In the genomic region with DNA sequence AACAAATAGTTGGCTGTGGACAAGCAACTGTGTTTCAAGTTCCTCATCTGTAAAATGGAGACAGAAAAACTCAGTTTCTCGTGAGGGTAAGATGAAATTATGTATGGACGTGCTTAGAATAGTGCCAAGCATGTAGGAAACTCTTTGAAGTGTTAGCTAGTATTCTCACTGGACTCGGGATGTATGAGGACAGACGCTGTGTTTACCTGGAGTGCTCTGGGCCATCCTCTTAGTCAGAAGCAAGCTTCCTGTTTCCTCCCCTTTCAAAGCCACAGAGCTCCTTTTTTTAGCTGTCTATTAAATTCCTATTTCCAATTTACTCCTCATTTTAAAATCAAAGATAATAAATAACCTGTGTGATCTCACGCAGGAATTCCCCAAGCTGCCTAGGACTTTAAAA, we compare ENCODE assay signal across 15 cellular contexts. TPM values are rescaled to one million over a fixed set of nuclear protein-coding genes. Genes with fewer than 3 reads are reported as not detected.
DNase-seq lines count a peak whose midpoint lies in the region; ATAC-seq and TF ChIP-seq lines count a peak whose summit lies in the region.
"Had no signal": no experiment of that assay in that cellular context is flagged by ENCODE, and none has a peak within 500 bp of the region (broad histone marks: within the 10 kb centered on the region; RNA-seq: fewer than 3 reads in every experiment).

No MANE protein-coding gene starts in this region.

- ATAC-seq in CD4-positive, CD25-positive, alpha-beta regulatory T cell (ENCODE audit: low read depth in 2 of 2), result no peak
- ATAC-seq: left lung had no signal

- H3K36me3 ChIP-seq in CD4-positive, CD25-positive, alpha-beta regulatory T cell (ENCODE audit: control insufficient read depth, insufficient read depth, low read length), result peaks cover 8% of the 10 kb centered on the region
- no peaks in the 10 kb centered on the region for H3K36me3 ChIP-seq in breast epithelium
- H3K36me3 ChIP-seq: left lung had no signal

- no peaks in the 10 kb centered on the region for H3K27me3 ChIP-seq in CD4-positive, CD25-positive, alpha-beta regulatory T cell (ENCODE audit: control insufficient read depth, insufficient read depth, low read length)
- H3K27me3 ChIP-seq in breast epithelium, result no peaks in the 10 kb centered on the region
- H3K27me3 ChIP-seq: left lung had no signal

- peaks cover 4% of the 10 kb centered on the region for H3K27me3 Mint-ChIP-seq in CD4-positive, CD25-positive, alpha-beta regulatory T cell

- no peaks in the 10 kb centered on the region for H3K9me3 Mint-ChIP-seq in CD4-positive, CD25-positive, alpha-beta regulatory T cell

- H3K4me1 ChIP-seq in CD4-positive, CD25-positive, alpha-beta regulatory T cell (ENCODE audit: control insufficient read depth, insufficient read depth, low read length, poor library complexity, severe bottlenecking), result peaks cover 52% of the 10 kb centered on the region
- no peaks in the 10 kb centered on the region for H3K4me1 ChIP-seq in breast epithelium

- DNase-seq in A172 (ENCODE audit: low spot score), result peak; percentile 18
- peak in 1 of 3 donors; percentile 60 for DNase-seq in CD4-positive, CD25-positive, alpha-beta regulatory T cell
- peak; percentile 45 for DNase-seq in NB4 (ENCODE audit: low read depth)
- no peak for DNase-seq in breast epithelium (ENCODE audit: low spot score in 2 of 2)
- DNase-seq in pons (ENCODE audit: low spot score), result no peak
- DNase-seq in GM03348 (ENCODE audit: low spot score), result no peak
- no peak for DNase-seq in HuH-7.5 (ENCODE audit: low spot score)
- DNase-seq in SKM-1 (lab: John Stamatoyannopoulos, UW; ENCODE audit: unreplicated experiment), result no peak
- DNase-seq: effector CD8-positive, alpha-beta T cell; hypothalamus; left lung; NCI-H2029 treated with DMSO at 0.1 percent for 48 hours; NCI-H774 had no signal

- TF ChIP-seq CTCF in NB4 (IDR thresholded peaks at IDR 0.05; ENCODE audit: low read depth, low read length), result no peak
- no peak for TF ChIP-seq CTCF in breast epithelium (IDR thresholded peaks at IDR 0.05)

- intact Hi-C loops in breast epithelium (cut with DNase I; ENCODE audit: low total_unique reads), result no loop called here

- peak overlapping the region; percentile 49 for H3K4me3 ChIP-seq in CD4-positive, CD25-positive, alpha-beta regulatory T cell (ENCODE audit: low read depth, low read length)
- H3K4me3 ChIP-seq in NB4 (ENCODE audit: low read depth, low read length) (no peak overlapping the region), breast epithelium (no peak overlapping the region)
- H3K4me3 ChIP-seq: left lung had no signal

- no peak overlapping the region for H3K27ac ChIP-seq in CD4-positive, CD25-positive, alpha-beta regulatory T cell (ENCODE audit: insufficient read depth, low read length, poor library complexity, severe bottlenecking)
- H3K27ac ChIP-seq in breast epithelium, result peak overlapping the region; percentile 55 to 68
- H3K27ac ChIP-seq: HL-60, left lung, RWPE1 had no signal

- H3K4me3 Mint-ChIP-seq in CD4-positive, CD25-positive, alpha-beta regulatory T cell, result peak overlapping the region in 3 of 4 donors; percentile 41 to 68 (median 44)

- H3K4me1 Mint-ChIP-seq in CD4-positive, CD25-positive, alpha-beta regulatory T cell, result peaks cover 16 to 69% (median 35%) of the 10 kb centered on the region in 4 donors

- peak overlapping the region; percentile 40 to 90 (median 82) for H3K27ac Mint-ChIP-seq in CD4-positive, CD25-positive, alpha-beta regulatory T cell

- H3K36me3 Mint-ChIP-seq in CD4-positive, CD25-positive, alpha-beta regulatory T cell, result peaks cover 3% of the 10 kb centered on the region

- no peaks in the 10 kb centered on the region for H3K9me3 ChIP-seq in CD4-positive, CD25-positive, alpha-beta regulatory T cell (ENCODE audit: control insufficient read depth in 2 of 2, low read length in 2 of 2)
- H3K9me3 ChIP-seq in breast epithelium, result no peaks in the 10 kb centered on the region
- H3K9me3 ChIP-seq: left lung had no signal

- TF ChIP-seq POLR2A in NB4 (IDR thresholded peaks at IDR 0.05; ENCODE audit: extremely low read depth, insufficient read length) (no peak), breast epithelium (IDR thresholded peaks at IDR 0.05) (no peak)

RNA-seq across cellular contexts. Expression of a gene that starts 23.8 kb away (rescaled TPM):
- 1.8 and 8.3 TPM in 2 replicates for total RNA-seq in A172 (2014; rRNA removed; shearing (Covaris generic))
- total RNA-seq in CD4-positive, CD25-positive, alpha-beta regulatory T cell, result 214 TPM
- 10 to 100 TPM; 53.9 to 70.2 (median 59.2) TPM for polyA plus RNA-seq in CD4-positive, CD25-positive, alpha-beta regulatory T cell
- 10 to 100 TPM; 31.7 to 70.2 (median 44.6) TPM for total RNA-seq in breast epithelium

Comparison
In these comparisons a context has a peak if more than half of its experiments do, and no peak if none do; other contexts are left out.
1. DNase-seq: peak in A172 (single experiment) and NB4 (single experiment); none in breast epithelium (0 of 2), pons (single experiment), GM03348 (single experiment), HuH-7.5 (single experiment) and SKM-1 (single experiment).